8 cellular contexts compared by ENCODE assay signal in genomic region chr19:57488299-57488644, GRCh38. TPM values are rescaled to one million over a fixed set of nuclear protein-coding genes. Genes with fewer than 3 reads are reported as not detected.
A peak's percentile ranks its signal among the peaks of the same experiment; 100 is the strongest.
DNase-seq lines count a peak whose midpoint lies in the region; ATAC-seq and TF ChIP-seq lines count a peak whose summit lies in the region.
"Not testable (repeated sequence)": the region's sequence is repeated elsewhere in the genome, so short reads cannot be mapped to it uniquely, and the experiment has no call there.

No MANE protein-coding gene starts in this region.

- DNase-seq in AG04449 (ENCODE audit: low read depth, low spot score); H9; activated T-cell treated with anti-CD3 and anti-CD28 coated beads, Interleukin-2, amount 50 U/mL, for 72 hours; coronary artery (ENCODE audit: low spot score); memory B cell (ENCODE audit: low spot score in 2 of 2); skeletal muscle cell (ENCODE audit: low read depth): not testable (repeated sequence)

- H3K27ac Mint-ChIP-seq in H9: not testable (repeated sequence)
- peak overlapping the region; percentile 52 for H3K27ac Mint-ChIP-seq in activated T-cell treated with anti-CD3 and anti-CD28 coated beads, Interleukin-2, amount 50 U/mL, for 72 hours
- peak overlapping the region; percentile 29 for H3K27ac Mint-ChIP-seq in memory B cell

- H3K4me2 ChIP-seq in H9 (ENCODE audit: insufficient read depth, insufficient read length, low read length): peak overlapping the region; percentile 54
- peak overlapping the region; percentile 69 for H3K4me2 ChIP-seq in OCI-LY3 (ENCODE audit: low read length)

- H3K4me1 Mint-ChIP-seq in H9 (peaks cover 9 to 11% of the 10 kb centered on the region in 2 experiments), memory B cell (peaks cover 12% of the 10 kb centered on the region)
- peaks cover 16% of the 10 kb centered on the region for H3K4me1 Mint-ChIP-seq in activated T-cell treated with anti-CD3 and anti-CD28 coated beads, Interleukin-2, amount 50 U/mL, for 72 hours (ENCODE audit: low read depth)

- H3K9ac ChIP-seq in H9 (ENCODE audit: extremely low read depth, insufficient read length, low read length) (peak overlapping the region; percentile 46), OCI-LY3 (ENCODE audit: low read length) (peak overlapping the region; percentile 6; the same call in 1 of the 2 replicates)

- not testable (repeated sequence) for H3K23ac ChIP-seq in H9 (ENCODE audit: insufficient read length, low read depth, low read length)

- TF ChIP-seq CTCF in AG04449 (IDR thresholded peaks at IDR 0.05; ENCODE audit: insufficient read depth, low read length, missing control alignments); H9 (conservative IDR thresholded peaks at IDR 0.05); OCI-LY3 (IDR thresholded peaks at IDR 0.05; ENCODE audit: low read depth, low read length); coronary artery (IDR thresholded peaks at IDR 0.05); gastroesophageal sphincter (IDR thresholded peaks at IDR 0.05): not testable (repeated sequence)

- POLR2A ChIA-PET in AG04449 (lab: Yijun Ruan, JAX): not testable (repeated sequence)

- CTCF ChIA-PET in AG04449 (lab: Yijun Ruan, JAX): not testable (repeated sequence)

- H3K9me3 Mint-ChIP-seq in H9 (peaks cover 13 to 38% of the 10 kb centered on the region in 2 experiments), memory B cell (peaks cover 19% of the 10 kb centered on the region)
- H3K9me3 Mint-ChIP-seq in activated T-cell treated with anti-CD3 and anti-CD28 coated beads, Interleukin-2, amount 50 U/mL, for 72 hours: peaks cover 17 to 42% of the 10 kb centered on the region in 2 donors

- not testable (repeated sequence) for H3K27ac ChIP-seq in H9 (ENCODE audit: insufficient read length, low read depth, low read length); OCI-LY3 (ENCODE audit: low read length); coronary artery; gastroesophageal sphincter

- H2BK15ac ChIP-seq in H9 (ENCODE audit: low read depth, low read length): not testable (repeated sequence)

- H3K23me2 ChIP-seq in H9 (ENCODE audit: insufficient read length, low read depth, low read length, poor library complexity, severe bottlenecking): not testable (repeated sequence)

- not testable (repeated sequence) for H4K91ac ChIP-seq in H9 (ENCODE audit: insufficient read length, low read depth, low read length)

- not testable (repeated sequence) for H3K14ac ChIP-seq in H9 (ENCODE audit: insufficient read depth, low read length)

- not testable (repeated sequence) for H3K18ac ChIP-seq in H9 (ENCODE audit: insufficient read length, low read depth, low read length)

- H3K36me3 ChIP-seq in OCI-LY3 (replicated peaks; ENCODE audit: low read depth, low read length): peaks cover 24% of the 10 kb centered on the region
- peaks cover 0 to 38% of the 10 kb centered on the region in 2 donors for H3K36me3 ChIP-seq in gastroesophageal sphincter

- not testable (repeated sequence) for H3K79me1 ChIP-seq in H9 (ENCODE audit: insufficient read depth, low read depth, low read length, poor library complexity, severe bottlenecking)

- not testable (repeated sequence) for H3K4ac ChIP-seq in H9 (ENCODE audit: low read depth, low read length)

- H3K9me3 ChIP-seq in H9 (ENCODE audit: control insufficient read depth, low read depth, low read length); OCI-LY3 (ENCODE audit: insufficient read depth, low read length); gastroesophageal sphincter: not testable (repeated sequence)

- not testable (repeated sequence) for H3K79me2 ChIP-seq in H9 (ENCODE audit: insufficient read depth, low read length)
- peaks cover 15% of the 10 kb centered on the region for H3K79me2 ChIP-seq in OCI-LY3 (ENCODE audit: low read length)

- peaks cover 10% of the 10 kb centered on the region for H3K27me3 Mint-ChIP-seq in H9 (ENCODE audit: low read depth)
- H3K27me3 Mint-ChIP-seq in activated T-cell treated with anti-CD3 and anti-CD28 coated beads, Interleukin-2, amount 50 U/mL, for 72 hours (ENCODE audit: low read depth); memory B cell: not testable (repeated sequence)

- H3K56ac ChIP-seq in H9 (ENCODE audit: insufficient read length, low read depth, low read length): not testable (repeated sequence)

- H2BK5ac ChIP-seq in H9 (ENCODE audit: insufficient read length, low read length): not testable (repeated sequence)

- H2BK120ac ChIP-seq in H9 (ENCODE audit: low read depth, low read length, poor library complexity, severe bottlenecking): not testable (repeated sequence)

- not testable (repeated sequence) for H2BK20ac ChIP-seq in H9 (ENCODE audit: low read depth, low read length, poor library complexity, severe bottlenecking)

- H2BK12ac ChIP-seq in H9 (ENCODE audit: insufficient read length, low read depth, low read length): not testable (repeated sequence)

- peaks cover 38 to 48% (median 45%) of the 10 kb centered on the region in 3 experiments for H3K36me3 Mint-ChIP-seq in H9 (ENCODE audit: insufficient read depth in 1 of 3, low read depth in 3 of 3)
- peaks cover 52 to 54% of the 10 kb centered on the region in 2 donors for H3K36me3 Mint-ChIP-seq in activated T-cell treated with anti-CD3 and anti-CD28 coated beads, Interleukin-2, amount 50 U/mL, for 72 hours (ENCODE audit: insufficient read depth in 2 of 2)
- H3K36me3 Mint-ChIP-seq in memory B cell: peaks cover 40% of the 10 kb centered on the region

- not testable (repeated sequence) for H2AK5ac ChIP-seq in H9 (ENCODE audit: insufficient read length, low read length)

- H2AFZ ChIP-seq in H9 (ENCODE audit: low read length); OCI-LY3 (ENCODE audit: low read depth, low read length): not testable (repeated sequence)

- TF ChIP-seq EP300 in gastroesophageal sphincter (IDR thresholded peaks at IDR 0.05): not testable (repeated sequence)

- not testable (repeated sequence) for H3K27me3 ChIP-seq in H9 (ENCODE audit: insufficient read depth, low read length); OCI-LY3 (ENCODE audit: low read depth, low read length); gastroesophageal sphincter

- H4K8ac ChIP-seq in H9 (replicated peaks; ENCODE audit: insufficient read length, low read depth, low read length): not testable (repeated sequence)

- not testable (repeated sequence) for H4K5ac ChIP-seq in H9 (ENCODE audit: insufficient read length, low read depth, low read length)

- H3T11ph ChIP-seq in H9 (ENCODE audit: low read length): not testable (repeated sequence)

- ATAC-seq in activated T-cell treated with anti-CD3 and anti-CD28 coated beads, Interleukin-2, amount 50 U/mL, for 72 hours (replicated peaks in 1 of 2): peak in 1 of 2 donors; percentile 4
- ATAC-seq in gastroesophageal sphincter: peak; percentile 4
- not testable (repeated sequence) for ATAC-seq in memory B cell (ENCODE audit: low read depth)

- no CpG with 5 or more reads among the region's 1 CpG for WGBS in H9 (ENCODE audit: extremely low coverage, insufficient read length, low lambda C conversion rate)
- no CpG with 5 or more reads among the region's 1 CpG for WGBS in gastroesophageal sphincter (ENCODE audit: low coverage in 1 of 2), 2 donors

- H3K4me3 ChIP-seq in AG04449 (ENCODE audit: low read depth, low read length) (peak overlapping the region; percentile 47), OCI-LY3 (ENCODE audit: low read length) (peak overlapping the region; percentile 67), coronary artery (peak overlapping the region; percentile 46), gastroesophageal sphincter (peak overlapping the region; percentile 6 to 82), skeletal muscle cell (ENCODE audit: low read depth, low read length) (peak overlapping the region; percentile 49)

- not testable (repeated sequence) for TF ChIP-seq POLR2A in gastroesophageal sphincter (IDR thresholded peaks at IDR 0.05)

- not testable (repeated sequence) for H3K4me1 ChIP-seq in H9 (ENCODE audit: insufficient read depth, low read length); gastroesophageal sphincter
- peaks cover 11% of the 10 kb centered on the region for H3K4me1 ChIP-seq in OCI-LY3 (ENCODE audit: low read length)

- H3K4me3 Mint-ChIP-seq in H9 (peak overlapping the region; percentile 76 to 83), memory B cell (peak overlapping the region; percentile 67)
- peak overlapping the region; percentile 70 to 75 for H3K4me3 Mint-ChIP-seq in activated T-cell treated with anti-CD3 and anti-CD28 coated beads, Interleukin-2, amount 50 U/mL, for 72 hours

- not testable (repeated sequence) for H4K20me1 ChIP-seq in H9 (ENCODE audit: control insufficient read depth, insufficient read depth, insufficient read length); OCI-LY3 (ENCODE audit: insufficient read depth, low read length)

RNA-seq across cellular contexts. Expression of gene ZNF419, which starts 0.7 kb away (rescaled TPM):
- total RNA-seq in H9 (2021): 12.8 and 13.4 TPM in 2 replicates
- 10 to 100 TPM; 10.2 to 11.1 TPM for total RNA-seq in activated T-cell treated with anti-CD3 and anti-CD28 coated beads, Interleukin-2, amount 50 U/mL, for 72 hours
- 10 to 100 TPM in 2 of 4 donors, 1 to 10 TPM in 2; 6.4 to 30.8 (median 10.1) TPM for total RNA-seq in gastroesophageal sphincter

RNA-seq across cellular contexts. Expression of gene ZNF772, which starts 10.9 kb away (rescaled TPM):
- total RNA-seq in H9 (2021): 11.4 and 14.4 TPM in 2 replicates
- 1 to 10 TPM; 6.4 to 7.7 TPM for total RNA-seq in activated T-cell treated with anti-CD3 and anti-CD28 coated beads, Interleukin-2, amount 50 U/mL, for 72 hours
- total RNA-seq in gastroesophageal sphincter: 10 to 100 TPM in 2 of 4 donors, 1 to 10 TPM in 2; 5.8 to 15.5 (median 11.7) TPM

RNA-seq across cellular contexts. Expression of gene ZNF773, which starts 11.5 kb away (rescaled TPM):
- total RNA-seq in H9 (2021) (7.1 and 8.2 TPM in 2 replicates), gastroesophageal sphincter (10 to 100 TPM in 3 of 4 donors, 1 to 10 TPM in 1; 5.1 to 22.1 (median 13.9) TPM)
- total RNA-seq in activated T-cell treated with anti-CD3 and anti-CD28 coated beads, Interleukin-2, amount 50 U/mL, for 72 hours: 10 to 100 TPM; 11.9 to 12.7 TPM

RNA-seq across cellular contexts. Expression of gene VN1R1, which starts 31.3 kb away (rescaled TPM):
- total RNA-seq in H9 (2021): 0.53 and 0.74 TPM in 2 replicates
- 1 to 10 TPM in 1 of 2 donors, under 1 TPM in 1; 0.37 to 1.1 TPM for total RNA-seq in activated T-cell treated with anti-CD3 and anti-CD28 coated beads, Interleukin-2, amount 50 U/mL, for 72 hours
- total RNA-seq in gastroesophageal sphincter: 1 to 10 TPM in 2 of 4 donors, under 1 TPM in 2; 0.57 to 2.3 (median 1.5) TPM

RNA-seq across cellular contexts. Expression of gene ZNF549, which starts 38.9 kb away (rescaled TPM):
- total RNA-seq in H9 (2021) (10.2 and 11.6 TPM in 2 replicates), gastroesophageal sphincter (1 to 10 TPM; 5.4 to 9.3 (median 5.7) TPM)
- 1 to 10 TPM; 6.8 to 6.9 TPM for total RNA-seq in activated T-cell treated with anti-CD3 and anti-CD28 coated beads, Interleukin-2, amount 50 U/mL, for 72 hours
